ENCODE assay signal across 8 cellular contexts in the genomic region with DNA sequence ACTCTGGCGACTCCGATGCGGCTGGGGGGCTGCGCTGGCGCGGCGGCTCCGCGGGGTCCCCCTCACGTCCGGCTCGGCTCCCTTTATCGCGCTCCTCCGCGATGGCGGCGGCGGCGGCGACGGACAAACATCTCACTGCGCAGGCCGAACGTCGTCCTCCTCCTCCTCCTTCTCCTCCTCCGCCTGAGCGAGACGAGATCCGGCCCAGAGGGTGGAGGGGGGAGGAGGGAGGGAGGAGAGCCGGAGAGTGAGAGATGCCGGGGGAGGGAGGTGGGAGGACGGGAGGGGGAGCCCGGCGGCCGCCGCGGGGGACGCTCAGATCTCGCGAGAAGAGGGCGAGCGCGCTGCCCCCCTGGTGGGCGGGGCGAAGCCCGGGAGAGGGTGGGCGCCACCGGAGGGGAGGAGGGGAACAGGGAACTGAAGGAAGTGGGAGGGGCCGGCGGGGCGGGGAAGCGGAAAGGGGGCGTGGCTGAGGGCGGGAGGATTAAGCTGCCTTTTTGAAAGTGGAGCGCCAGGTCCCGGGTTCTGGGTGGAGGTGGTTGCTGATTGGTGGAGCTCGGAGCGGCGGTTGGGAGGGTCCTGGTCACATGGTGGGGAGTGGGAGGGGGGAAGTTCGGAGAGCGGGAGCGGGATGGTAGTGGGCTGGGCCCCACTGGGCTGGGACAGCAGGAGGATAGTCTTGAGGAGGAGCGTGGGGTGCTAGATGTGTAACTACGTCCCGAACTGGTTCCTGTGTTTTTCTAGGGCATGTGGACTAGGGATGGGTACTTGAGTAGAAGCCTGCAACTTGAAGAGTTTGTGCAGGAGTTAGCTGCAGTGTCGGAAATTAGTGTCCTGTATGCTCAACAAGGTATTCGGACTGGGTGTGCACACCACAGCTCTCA.
DNase-seq lines count a peak whose midpoint lies in the region; ATAC-seq lines count a peak whose summit lies in the region.

CUL3 (minus strand) TSS at position 159 of the 884 bp plus-strand sequence. CDS start 354 bp downstream, outside the sequence.

- peak; percentile 99 for DNase-seq in AG08396 (ENCODE audit: low spot score)
- DNase-seq in NCI-H345 treated with DMSO at 0.1 percent for 48 hours (lab: John Stamatoyannopoulos, UW; ENCODE audit: unreplicated experiment): peak; percentile 94
- peak; percentile 99 to 100 (median 99) for DNase-seq in activated CD4-positive, CD25-positive, alpha-beta regulatory T cell (lab: John Stamatoyannopoulos, UW)
- DNase-seq in central memory CD4-positive, alpha-beta T cell: peak; percentile 99
- DNase-seq in iris pigment epithelial cell (ENCODE audit: low read depth): peak; percentile 97
- peak; percentile 99 for DNase-seq in stimulated activated CD4-positive, alpha-beta T cell treated with anti-CD3 and anti-CD28 coated beads, Interleukin-12 subunit alpha, Interleukin-12 subunit beta, amount 100 ng/mL, for 4 hours

- peak; percentile 81 for ATAC-seq in GM19023 (IDR thresholded peaks at IDR 0.05; ENCODE audit: unreplicated experiment)
- peak; percentile 65 for ATAC-seq in HG03280 (IDR thresholded peaks at IDR 0.05; ENCODE audit: unreplicated experiment)

Comparison
In these comparisons a context has a peak if more than half of its experiments do, and no peak if none do; other contexts are left out.
1. Peak in every context shown above with its lines: DNase-seq and ATAC-seq.